In the genomic region with DNA sequence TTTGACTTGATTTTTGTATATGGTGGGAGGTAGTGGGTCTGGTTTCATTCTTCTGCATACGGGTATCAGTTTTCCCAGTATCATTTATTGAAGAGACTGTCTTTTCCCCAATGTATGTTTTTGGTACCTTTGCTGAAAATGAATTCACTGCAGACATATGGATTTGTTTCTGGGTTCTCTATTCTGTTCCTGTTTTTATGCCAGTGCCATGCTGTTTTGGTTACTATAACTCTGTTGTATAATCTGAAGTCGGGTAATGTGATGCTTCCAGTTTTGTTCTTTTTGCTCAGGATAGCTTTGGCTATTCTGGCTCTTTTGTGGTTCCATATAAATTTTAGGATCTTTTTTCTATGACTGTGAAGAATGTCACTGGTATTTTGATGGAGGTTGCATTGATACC, we compare ENCODE assay signal across 9 cellular contexts. TPM values are rescaled to one million over a fixed set of nuclear protein-coding genes. Genes with fewer than 3 reads are reported as not detected.
DNase-seq lines count a peak whose midpoint lies in the region; ATAC-seq and TF ChIP-seq lines count a peak whose summit lies in the region.
"Had no signal": no experiment of that assay in that cellular context is flagged by ENCODE, and none has a peak within 500 bp of the region (broad histone marks: within the 10 kb centered on the region; RNA-seq: fewer than 3 reads in every experiment).

No MANE protein-coding gene starts in this region.

- in situ Hi-C loops in GM23248 (cut with MboI), result no loop called here

- peaks cover 31% of the 10 kb centered on the region for H3K4me1 ChIP-seq in GM23248 (ENCODE audit: insufficient read depth)
- H3K4me1 ChIP-seq in skeletal muscle satellite cell (ENCODE audit: control insufficient read depth, insufficient read depth, low read length), result peaks cover 8% of the 10 kb centered on the region

- H3K27ac Mint-ChIP-seq in T-helper 17 cell, result peak overlapping the region; percentile 98

- H3K36me3 Mint-ChIP-seq in T-helper 17 cell (ENCODE audit: low read depth), result peaks cover 8% of the 10 kb centered on the region

- H3K27me3 Mint-ChIP-seq in T-helper 17 cell, result no peaks in the 10 kb centered on the region

- peaks cover 77% of the 10 kb centered on the region for H3K79me2 ChIP-seq in GM23248 (ENCODE audit: insufficient read depth)

- TF ChIP-seq CTCF in foreskin fibroblast (IDR thresholded peaks at IDR 0.05; ENCODE audit: low read depth, low read length), result no peak

- H3K9ac ChIP-seq in GM23248 (peak overlapping the region; percentile 99), skeletal muscle satellite cell (ENCODE audit: low read depth, low read length) (peak overlapping the region; percentile 96)

- H3K4me3 Mint-ChIP-seq in T-helper 17 cell, result peak overlapping the region; percentile 98

- no peaks in the 10 kb centered on the region for H3K27me3 ChIP-seq in GM23248 (replicated peaks; ENCODE audit: insufficient read depth)
- H3K27me3 ChIP-seq in skeletal muscle satellite cell (ENCODE audit: control insufficient read depth, insufficient read depth, low read length), result no peaks in the 10 kb centered on the region

- H3K9me3 ChIP-seq in GM23248 (ENCODE audit: low read depth) (no peaks in the 10 kb centered on the region), T-helper 17 cell (ENCODE audit: control insufficient read depth, low read length, poor library complexity, severe bottlenecking) (no peaks in the 10 kb centered on the region), skeletal muscle satellite cell (replicated peaks; ENCODE audit: low read length) (no peaks in the 10 kb centered on the region)

- 95 to 97% methylated on average over 2 of the region's 2 CpGs for WGBS in GM23248 (ENCODE audit: low coverage in 1 of 2, low lambda C conversion rate in 2 of 2, missing lambda C conversion rate in 2 of 2), 2 experiments

- H2AFZ ChIP-seq in GM23248, result no peak overlapping the region; the same call in 1 of the 2 replicates

- H3K4me2 ChIP-seq in GM23248 (ENCODE audit: unreplicated experiment) (peak overlapping the region; percentile 97), skeletal muscle satellite cell (ENCODE audit: low read length) (peak overlapping the region; percentile 84)

- H3K4me3 ChIP-seq in GM23248, result peak overlapping the region; percentile 98
- H3K4me3 ChIP-seq in foreskin fibroblast (ENCODE audit: low read depth in 1 of 2, low read length in 2 of 2), result peak overlapping the region; percentile 82 to 93
- H3K4me3 ChIP-seq in skeletal muscle satellite cell (ENCODE audit: low read length), result peak overlapping the region; percentile 86

- no peaks in the 10 kb centered on the region for H4K20me1 ChIP-seq in GM23248 (ENCODE audit: insufficient read depth)

- ATAC-seq in T-helper 17 cell (no peak), esophagus mucosa (no peak), HG03469 (IDR thresholded peaks at IDR 0.05; ENCODE audit: unreplicated experiment) (no peak)

- no peaks in the 10 kb centered on the region for H3K9me2 ChIP-seq in GM23248 (ENCODE audit: insufficient read depth)

- H3K27ac ChIP-seq in GM23248, result peak overlapping the region; percentile 97

- H3K36me3 ChIP-seq in GM23248 (ENCODE audit: low read depth), result no peaks in the 10 kb centered on the region
- H3K36me3 ChIP-seq in skeletal muscle satellite cell (ENCODE audit: insufficient read depth, low read length), result peaks cover 14% of the 10 kb centered on the region

- peaks cover 34% of the 10 kb centered on the region for H3K4me1 Mint-ChIP-seq in T-helper 17 cell

- DNase-seq in GM23248 (no peak), T-helper 17 cell (no peak), foreskin fibroblast (no peak), GM03348 (ENCODE audit: low spot score) (no peak), NCI-H526 treated with DMSO at 0.1 percent for 48 hours (lab: John Stamatoyannopoulos, UW) (no peak)
- DNase-seq: NCI-H226 had no signal

- H3F3A ChIP-seq in GM23248 (ENCODE audit: insufficient read depth), result peaks cover 38% of the 10 kb centered on the region

RNA-seq across cellular contexts. Expression of a gene that starts 0.8 kb away (rescaled TPM):
- total RNA-seq in GM23248 (2014; rRNA removed; shearing (Covaris generic)), result 20.2 and 21.3 TPM in 2 replicates
- polyA plus RNA-seq in GM23248 (2016; fragmentation: Nextera tagmentation; extraction: Ambion mirVana), result 36.0 and 37.3 TPM in 2 replicates
- 10 to 100 TPM; 41.3 to 50.5 TPM for total RNA-seq in T-helper 17 cell
- 32.8 and 38.8 TPM in 2 replicates for total RNA-seq in skeletal muscle satellite cell (2012; rRNA removed)
- 20.0 TPM for total RNA-seq in esophagus mucosa

RNA-seq across cellular contexts. Expression of a gene that starts 0.9 kb away (rescaled TPM):
- total RNA-seq in GM23248 (2014; rRNA removed; shearing (Covaris generic)), result 23.3 and 26.7 TPM in 2 replicates
- 7.1 and 7.4 TPM in 2 replicates for polyA plus RNA-seq in GM23248 (2016; fragmentation: Nextera tagmentation; extraction: Ambion mirVana)
- total RNA-seq in T-helper 17 cell (10 to 100 TPM; 12.5 to 13.4 TPM), esophagus mucosa (14.4 TPM)
- 16.6 and 19.3 TPM in 2 replicates for total RNA-seq in skeletal muscle satellite cell (2012; rRNA removed)

RNA-seq across cellular contexts. Expression of a gene that starts 56.7 kb away (rescaled TPM):
- total RNA-seq in GM23248 (2014; rRNA removed; shearing (Covaris generic)), result 0.51 and 1.7 TPM in 2 replicates
- polyA plus RNA-seq in GM23248 (2016; fragmentation: Nextera tagmentation; extraction: Ambion mirVana), result 1.2 and 1.4 TPM in 2 replicates
- total RNA-seq in T-helper 17 cell (1 to 10 TPM in 1 of 2 donors, under 1 TPM in 1; 0.86 to 1.5 TPM), esophagus mucosa (1.0 TPM)
- total RNA-seq in skeletal muscle satellite cell (2012; rRNA removed), result 0.76 and 1.1 TPM in 2 replicates
